17 cellular contexts compared by ENCODE assay signal in genomic region chr2:191166756-191167445, GRCh38. TPM values are rescaled to one million over a fixed set of nuclear protein-coding genes. Genes with fewer than 3 reads are reported as not detected.
DNase-seq lines count a peak whose midpoint lies in the region; ATAC-seq, FAIRE-seq and TF ChIP-seq lines count a peak whose summit lies in the region.
"Had no signal": no experiment of that assay in that cellular context is flagged by ENCODE, and none has a peak within 500 bp of the region (broad histone marks: within the 10 kb centered on the region; RNA-seq: fewer than 3 reads in every experiment).

No MANE protein-coding gene starts in this region.

- H3K36me3 ChIP-seq in astrocyte (ENCODE audit: insufficient read depth, low read length) (no peaks in the 10 kb centered on the region), hepatocyte (replicated peaks; ENCODE audit: insufficient read depth, low read depth) (no peaks in the 10 kb centered on the region)

- FAIRE-seq in astrocyte (lab: Jason Lieb, UNC) = no peak
- FAIRE-seq: TTC549 had no signal

- H3K4me2 ChIP-seq in astrocyte (ENCODE audit: low read length) (peak overlapping the region; percentile 32), hepatocyte (no peak overlapping the region)

- H3K9me3 Mint-ChIP-seq in astrocyte (ENCODE audit: unreplicated experiment) = no peaks in the 10 kb centered on the region
- H3K9me3 Mint-ChIP-seq: H9 had no signal

- H3K27me3 Mint-ChIP-seq in astrocyte (ENCODE audit: low read depth, unreplicated experiment) = peaks cover 9% of the 10 kb centered on the region

- H3K27ac ChIP-seq in astrocyte (ENCODE audit: low read depth, low read length) = no peak overlapping the region
- peak overlapping the region; percentile 61 for H3K27ac ChIP-seq in hepatocyte
- peak overlapping the region in 13 of 21 experiments; percentile 2 to 65 (median 50) for H3K27ac ChIP-seq in skin epidermis

- H3K4me3 Mint-ChIP-seq in astrocyte (ENCODE audit: unreplicated experiment) = no peak overlapping the region
- H3K4me3 Mint-ChIP-seq: activated CD4-positive, alpha-beta T cell treated with anti-CD3 and anti-CD28 coated beads for 36 hours; B cell; H9 had no signal

- H3K4me1 ChIP-seq in astrocyte (ENCODE audit: insufficient read depth, low read length) (peaks cover 32% of the 10 kb centered on the region), hepatocyte (ENCODE audit: insufficient read depth) (peaks cover 29% of the 10 kb centered on the region)

- no peaks in the 10 kb centered on the region for H3K36me3 Mint-ChIP-seq in astrocyte (ENCODE audit: low read depth, unreplicated experiment)

- H3K9me3 ChIP-seq in astrocyte (ENCODE audit: insufficient read depth, low read depth, low read length) (no peaks in the 10 kb centered on the region), hepatocyte (ENCODE audit: low read depth) (no peaks in the 10 kb centered on the region)
- H3K9me3 ChIP-seq: Caco-2 had no signal

- 76% methylated on average over 4 of the region's 4 CpGs for WGBS in hepatocyte (ENCODE audit: low lambda C conversion rate, missing lambda C conversion rate)

- DNase-seq in M059J (ENCODE audit: low read depth) (peak; percentile 49), astrocyte (ENCODE audit: low read depth) (no peak), hepatocyte (ENCODE audit: low spot score) (no peak), cerebellum (ENCODE audit: low spot score) (no peak)
- no peak for DNase-seq in activated CD4-positive, alpha-beta T cell treated with anti-CD3 and anti-CD28 coated beads for 4 hours
- DNase-seq: activated CD4-positive, alpha-beta T cell treated with anti-CD3 and anti-CD28 coated beads for 36 hours; activated effector memory CD4-positive, alpha-beta T cell treated with Interleukin-2 at 50 U/mL for 16 hours; amniotic stem cell; Caco-2; H9; NCI-H2081 treated with DMSO at 0.1 percent for 48 hours; stimulated activated CD4-positive, alpha-beta T cell treated with anti-CD3 and anti-CD28 coated beads, Interleukin-4, amount 100 ng/mL, for 4 hours had no signal

- no peak overlapping the region for H2AFZ ChIP-seq in astrocyte (ENCODE audit: low read depth, low read length)
- H2AFZ ChIP-seq in hepatocyte = no peak overlapping the region

- H4K20me1 ChIP-seq in astrocyte (ENCODE audit: insufficient read depth, low read length) = no peaks in the 10 kb centered on the region
- H4K20me1 ChIP-seq in hepatocyte (ENCODE audit: insufficient read depth, poor library complexity, severe bottlenecking) = no peaks in the 10 kb centered on the region

- no peak overlapping the region for H3K9ac ChIP-seq in astrocyte (ENCODE audit: low read length)

- no peak overlapping the region for H3K27ac Mint-ChIP-seq in astrocyte (ENCODE audit: unreplicated experiment)
- H3K27ac Mint-ChIP-seq: activated CD4-positive, alpha-beta T cell treated with anti-CD3 and anti-CD28 coated beads for 36 hours; B cell; H9 had no signal

- no peak for ATAC-seq in GM18909 (IDR thresholded peaks at IDR 0.05; ENCODE audit: poor library complexity, unreplicated experiment)
- ATAC-seq: activated CD4-positive, alpha-beta T cell treated with anti-CD3 and anti-CD28 coated beads for 36 hours had no signal

- no peaks in the 10 kb centered on the region for H3K9me2 ChIP-seq in hepatocyte (replicated peaks; ENCODE audit: insufficient read depth)

- peaks cover 32% of the 10 kb centered on the region for H3K4me1 Mint-ChIP-seq in astrocyte (ENCODE audit: low read depth, unreplicated experiment)

- H3K79me2 ChIP-seq in astrocyte (ENCODE audit: insufficient read depth, low read length) = no peaks in the 10 kb centered on the region
- H3K79me2 ChIP-seq in hepatocyte = no peaks in the 10 kb centered on the region

- no peak for TF ChIP-seq CTCF in astrocyte (IDR thresholded peaks at IDR 0.05; ENCODE audit: insufficient read depth, low read depth, low read length)
- TF ChIP-seq CTCF in hepatocyte (IDR thresholded peaks at IDR 0.05; ENCODE audit: poor library complexity) = no peak

- no peak overlapping the region for H3K4me3 ChIP-seq in astrocyte (ENCODE audit: insufficient read depth, low read depth, low read length)
- H3K4me3 ChIP-seq in hepatocyte = no peak overlapping the region
- H3K4me3 ChIP-seq in skin epidermis = no peak overlapping the region

- H3K27me3 ChIP-seq in astrocyte (ENCODE audit: insufficient read depth, low read length) (no peaks in the 10 kb centered on the region), hepatocyte (no peaks in the 10 kb centered on the region)

RNA-seq across cellular contexts. Expression of gene STAT4, which starts 16.1 kb away (rescaled TPM):
- total RNA-seq in M059J (2014; rRNA removed; shearing (Covaris generic)) = 0.22 and 0.37 TPM in 2 replicates
- total RNA-seq in astrocyte (1.6 and 2.3 TPM in 2 replicates), hepatocyte (6.1 and 6.6 TPM in 2 replicates), cerebellum (6.4 TPM)
- polyA plus RNA-seq in hepatocyte = 1.6 and 3.1 TPM in 2 replicates
- total RNA-seq: OCI-LY7 had no signal
